ENCODE assay signal across 8 cellular contexts in genomic region chr1:169312084-169312954, GRCh38. TPM values are rescaled to one million over a fixed set of nuclear protein-coding genes. Genes with fewer than 3 reads are reported as not detected.
DNase-seq lines count a peak whose midpoint lies in the region; ATAC-seq and TF ChIP-seq lines count a peak whose summit lies in the region.

No MANE protein-coding gene starts in this region.

- DNase-seq in LHCN-M2 (ENCODE audit: low read depth) = peak; percentile 98
- DNase-seq in activated CD4-positive, alpha-beta memory T cell treated with anti-CD3 and anti-CD28 coated beads, Interleukin-2, amount 10 ng/mL, durations not matched to agents 7 days and 5 days = peak; percentile 64
- DNase-seq in foreskin keratinocyte = peak; percentile 88 to 93
- no peak for DNase-seq in mesothelial cell of epicardium (ENCODE audit: low spot score in 2 of 2, unreplicated experiment in 2 of 2)
- no peak for DNase-seq in caudate nucleus (lab: John Stamatoyannopoulos, UW)
- DNase-seq in effector CD4-positive, alpha-beta T cell = no peak

- H3K4me1 ChIP-seq in foreskin keratinocyte = peaks cover 12% of the 10 kb centered on the region

- H3K27ac Mint-ChIP-seq in activated CD4-positive, alpha-beta memory T cell treated with anti-CD3 and anti-CD28 coated beads, Interleukin-2, amount 10 ng/mL, durations not matched to agents 7 days and 5 days = peak overlapping the region; percentile 58
- no peak overlapping the region for H3K27ac Mint-ChIP-seq in mesothelial cell of epicardium

- no peaks in the 10 kb centered on the region for H3K27me3 Mint-ChIP-seq in activated CD4-positive, alpha-beta memory T cell treated with anti-CD3 and anti-CD28 coated beads, Interleukin-2, amount 10 ng/mL, durations not matched to agents 7 days and 5 days
- H3K27me3 Mint-ChIP-seq in mesothelial cell of epicardium (ENCODE audit: low read depth) = no peaks in the 10 kb centered on the region

- H3K9me3 Mint-ChIP-seq in activated CD4-positive, alpha-beta memory T cell treated with anti-CD3 and anti-CD28 coated beads, Interleukin-2, amount 10 ng/mL, durations not matched to agents 7 days and 5 days = no peaks in the 10 kb centered on the region
- peaks cover 7% of the 10 kb centered on the region for H3K9me3 Mint-ChIP-seq in mesothelial cell of epicardium

- peak; percentile 48 for ATAC-seq in GM18520 (IDR thresholded peaks at IDR 0.05; ENCODE audit: unreplicated experiment)
- ATAC-seq in foreskin keratinocyte = peak; percentile 100
- ATAC-seq in GM21786 (IDR thresholded peaks at IDR 0.05; ENCODE audit: unreplicated experiment) = no peak

- POLR2A ChIA-PET in activated CD4-positive, alpha-beta memory T cell treated with anti-CD3 and anti-CD28 coated beads, Interleukin-2, amount 10 ng/mL, durations not matched to agents 7 days and 5 days (lab: Charles Lee) = interaction anchor here (0.6 to 1.3 kb wide), 3 partner anchors 56 to 483 kb away, joined by 3 read pairs; partner anchors contain the start of genes BLZF1 and NME7

- H3K4me3 Mint-ChIP-seq in activated CD4-positive, alpha-beta memory T cell treated with anti-CD3 and anti-CD28 coated beads, Interleukin-2, amount 10 ng/mL, durations not matched to agents 7 days and 5 days = no peak overlapping the region
- no peak overlapping the region for H3K4me3 Mint-ChIP-seq in mesothelial cell of epicardium

- no peak for TF ChIP-seq CTCF in foreskin keratinocyte (conservative IDR thresholded peaks at IDR 0.05)
- no peak for TF ChIP-seq CTCF in mesothelial cell of epicardium (IDR thresholded peaks at IDR 0.05; ENCODE audit: unreplicated experiment)

- H3K27ac ChIP-seq in foreskin keratinocyte = no peak overlapping the region
- H3K27ac ChIP-seq in caudate nucleus (ENCODE audit: low read depth, low read length) = no peak overlapping the region

- H3K4me1 Mint-ChIP-seq in activated CD4-positive, alpha-beta memory T cell treated with anti-CD3 and anti-CD28 coated beads, Interleukin-2, amount 10 ng/mL, durations not matched to agents 7 days and 5 days = peaks cover 24% of the 10 kb centered on the region
- no peaks in the 10 kb centered on the region for H3K4me1 Mint-ChIP-seq in mesothelial cell of epicardium

- no peaks in the 10 kb centered on the region for H3K36me3 Mint-ChIP-seq in activated CD4-positive, alpha-beta memory T cell treated with anti-CD3 and anti-CD28 coated beads, Interleukin-2, amount 10 ng/mL, durations not matched to agents 7 days and 5 days (ENCODE audit: low read depth)
- peaks cover 9% of the 10 kb centered on the region for H3K36me3 Mint-ChIP-seq in mesothelial cell of epicardium

- CTCF ChIA-PET in activated CD4-positive, alpha-beta memory T cell treated with anti-CD3 and anti-CD28 coated beads, Interleukin-2, amount 10 ng/mL, durations not matched to agents 7 days and 5 days (lab: Charles Lee) = interaction anchor here (0.6 to 1.4 kb wide), 2 partner anchors 11 to 36 kb away, joined by 3 to 5 read pairs; no protein-coding TSS in a partner anchor

- no peaks in the 10 kb centered on the region for H3K27me3 ChIP-seq in foreskin keratinocyte

RNA-seq across cellular contexts. Expression of gene NME7, which starts 55.3 kb away (rescaled TPM):
- total RNA-seq in LHCN-M2 (2014; rRNA removed) (29.9 and 32.3 TPM in 2 replicates), foreskin keratinocyte (37.6 and 38.2 TPM in 2 replicates), mesothelial cell of epicardium (25.6 to 31.9 TPM (median 28.9 TPM) in 3 replicates)
- 37.0 TPM for polyA plus RNA-seq in LHCN-M2 (2012)
- 10 to 100 TPM; 26.1 to 28.3 TPM for total RNA-seq in activated CD4-positive, alpha-beta memory T cell treated with anti-CD3 and anti-CD28 coated beads, Interleukin-2, amount 10 ng/mL, durations not matched to agents 7 days and 5 days
- 29.5 and 33.5 TPM in 2 replicates for polyA plus RNA-seq in foreskin keratinocyte

RNA-seq across cellular contexts. Expression of gene BLZF1, which starts 55.7 kb away (rescaled TPM):
- total RNA-seq in LHCN-M2 (2014; rRNA removed) = 31.4 and 32.8 TPM in 2 replicates
- 8.8 TPM for polyA plus RNA-seq in LHCN-M2 (2012)
- total RNA-seq in activated CD4-positive, alpha-beta memory T cell treated with anti-CD3 and anti-CD28 coated beads, Interleukin-2, amount 10 ng/mL, durations not matched to agents 7 days and 5 days = 10 to 100 TPM; 48.1 to 49.3 TPM
- 34.4 and 38.2 TPM in 2 replicates for total RNA-seq in foreskin keratinocyte
- 13.9 and 15.1 TPM in 2 replicates for polyA plus RNA-seq in foreskin keratinocyte
- 19.1 to 21.5 TPM (median 21.5 TPM) in 3 replicates for total RNA-seq in mesothelial cell of epicardium

Comparison
In these comparisons a context has a peak if more than half of its experiments do, and no peak if none do; other contexts are left out.
1. DNase-seq: peak in LHCN-M2 (single experiment), activated CD4-positive, alpha-beta memory T cell treated with anti-CD3 and anti-CD28 coated beads, Interleukin-2, amount 10 ng/mL, durations not matched to agents 7 days and 5 days (single experiment) and foreskin keratinocyte (2 of 2); none in mesothelial cell of epicardium (0 of 2), caudate nucleus (0 of 61) and effector CD4-positive, alpha-beta T cell (single experiment).